2 cellular contexts compared by ENCODE assay signal in genomic region chr6:142412241-142412640, GRCh38.
TF ChIP-seq lines count a peak whose summit lies in the region.

No MANE protein-coding gene starts in this region.

TF ChIP-seq in HCT116, 20 proteins besides CTCF, POLR2A, EP300 and RAD21:
- TF ChIP-seq MAX (IDR thresholded peaks at IDR 0.05): no peak
- no peak for TF ChIP-seq SRF (IDR thresholded peaks at IDR 0.05; ENCODE audit: low read depth)
- TF ChIP-seq CEBPB (IDR thresholded peaks at IDR 0.05; ENCODE audit: low read depth): no peak
- TF ChIP-seq POLR2AphosphoS5 (IDR thresholded peaks at IDR 0.05; ENCODE audit: low read depth, low read length): no peak
- TF ChIP-seq ZFX (IDR thresholded peaks at IDR 0.05): no peak
TF ChIP-seq in HCT116: peak in this region for 0.

TF ChIP-seq in endothelial cell of umbilical vein, 7 proteins besides CTCF, POLR2A, EP300 and RAD21:
- no peak for TF ChIP-seq FOS (IDR thresholded peaks at IDR 0.05; ENCODE audit: borderline replicate concordance, insufficient read depth, low read length)
- no peak for TF ChIP-seq MYC (IDR thresholded peaks at IDR 0.05; ENCODE audit: low read depth, low read length)
- TF ChIP-seq EZH2 (IDR thresholded peaks at IDR 0.05; ENCODE audit: borderline replicate concordance, low read depth, low read length, severe bottlenecking): no peak
- TF ChIP-seq GATA2 (IDR thresholded peaks at IDR 0.05; ENCODE audit: insufficient read depth, insufficient read length, low read depth, low read length): no peak
- no peak for TF ChIP-seq JUN (IDR thresholded peaks at IDR 0.05; ENCODE audit: borderline replicate concordance, insufficient read depth, insufficient read length, low read depth)
- TF ChIP-seq POLR2AphosphoS5 (IDR thresholded peaks at IDR 0.05; ENCODE audit: insufficient read depth, low read depth, low read length): no peak
- no peak for TF ChIP-seq MAX (IDR thresholded peaks at IDR 0.05; ENCODE audit: insufficient read depth, insufficient read length)
